ENCODE assay signal across 12 cellular contexts in genomic region chr15:29815000-29815704, GRCh38. TPM values are rescaled to one million over a fixed set of nuclear protein-coding genes. Genes with fewer than 3 reads are reported as not detected.
DNase-seq lines count a peak whose midpoint lies in the region; ATAC-seq, FAIRE-seq and TF ChIP-seq lines count a peak whose summit lies in the region.
"Had no signal": no experiment of that assay in that cellular context is flagged by ENCODE, and none has a peak within 500 bp of the region (broad histone marks: within the 10 kb centered on the region; RNA-seq: fewer than 3 reads in every experiment).

No MANE protein-coding gene starts in this region.

- TF ChIP-seq CTCF in MCF 10A (IDR thresholded peaks at IDR 0.05; ENCODE audit: unreplicated experiment) (no peak), breast epithelium (IDR thresholded peaks at IDR 0.05) (no peak), thyroid gland (IDR thresholded peaks at IDR 0.05) (no peak)

- H3K4me1 Mint-ChIP-seq in MCF 10A (ENCODE audit: insufficient read depth, unreplicated experiment), result peaks cover 35% of the 10 kb centered on the region

- H3K36me3 Mint-ChIP-seq in MCF 10A (ENCODE audit: insufficient read depth, unreplicated experiment), result peaks cover 15% of the 10 kb centered on the region

- H3K36me3 ChIP-seq in breast epithelium (no peaks in the 10 kb centered on the region), adipocyte (ENCODE audit: control insufficient read depth, insufficient read depth, low read length, severe bottlenecking) (no peaks in the 10 kb centered on the region), thyroid gland (no peaks in the 10 kb centered on the region)

- CTCF ChIA-PET in MCF 10A (lab: Yijun Ruan, JAX), result interaction anchor here (0.7 to 1.1 kb wide), 2 partner anchors 10 to 111 kb away, joined by 4 to 5 read pairs; no protein-coding TSS in a partner anchor

- H3K27me3 ChIP-seq in breast epithelium, result no peaks in the 10 kb centered on the region
- H3K27me3 ChIP-seq in adipocyte (replicated peaks; ENCODE audit: control insufficient read depth, insufficient read depth, low read length), result no peaks in the 10 kb centered on the region
- no peaks in the 10 kb centered on the region for H3K27me3 ChIP-seq in thyroid gland

- H3K9me3 Mint-ChIP-seq in MCF 10A (ENCODE audit: unreplicated experiment), result no peaks in the 10 kb centered on the region

- H3K9me3 ChIP-seq in breast epithelium (no peaks in the 10 kb centered on the region), adipocyte (ENCODE audit: control insufficient read depth, low read length) (no peaks in the 10 kb centered on the region), thyroid gland (no peaks in the 10 kb centered on the region)

- WGBS in thyroid gland, 2 donors, result 58 to 65% methylated on average over 3 of the region's 3 CpGs

- H3K27ac Mint-ChIP-seq in MCF 10A (ENCODE audit: low read depth, unreplicated experiment), result no peak overlapping the region
- H3K27ac Mint-ChIP-seq: activated T-cell treated with anti-CD3 and anti-CD28 coated beads, Interleukin-2, amount 50 U/mL, for 72 hours had no signal

- no peaks in the 10 kb centered on the region for H3K27me3 Mint-ChIP-seq in MCF 10A (ENCODE audit: insufficient read depth, unreplicated experiment)

- no peak for ATAC-seq in GM21515 (IDR thresholded peaks at IDR 0.05; ENCODE audit: unreplicated experiment)
- ATAC-seq: activated T-cell treated with anti-CD3 and anti-CD28 coated beads, Interleukin-2, amount 50 U/mL, for 72 hours had no signal

- H3K9ac ChIP-seq in adipocyte (ENCODE audit: low read length), result no peak overlapping the region

- H3K4me3 ChIP-seq in breast epithelium (no peak overlapping the region), adipocyte (ENCODE audit: low read length) (no peak overlapping the region), thyroid gland (replicated peaks in 1 of 3) (no peak overlapping the region)

- TF ChIP-seq POLR2A in breast epithelium (IDR thresholded peaks at IDR 0.05) (no peak), thyroid gland (IDR thresholded peaks at IDR 0.05) (no peak)

- intact Hi-C loops in MCF 10A (cut with micrococcal nuclease) (no loop called here), breast epithelium (cut with DNase I; ENCODE audit: low total_unique reads) (no loop called here), thyroid gland (cut with DNase I) (no loop called here)

- H3K27ac ChIP-seq in breast epithelium (no peak overlapping the region), thyroid gland (peak overlapping the region in 1 of 3 donors; percentile 8)

- POLR2A ChIA-PET in MCF 10A (lab: Yijun Ruan, JAX), result interaction anchor here (0.8 to 4.4 kb wide), 11 partner anchors 7 to 223 kb away, joined by 3 to 29 read pairs (median 4); partner anchors contain the start of gene TJP1

- DNase-seq in MCF 10A (ENCODE audit: unreplicated experiment) (peak; percentile 50), breast epithelium (ENCODE audit: low spot score in 2 of 2) (no peak), adipocyte (ENCODE audit: low read depth) (peak; percentile 51), thyroid gland (peak; percentile 27 to 46), cortex of kidney (lab: John Stamatoyannopoulos, UW) (no peak), dedifferentiated amniotic fluid mesenchymal stem cell (ENCODE audit: extremely low spot score) (no peak)
- DNase-seq: activated T-cell treated with anti-CD3 and anti-CD28 coated beads, Interleukin-2, amount 50 U/mL, for 72 hours; effector CD4-positive, alpha-beta T cell; NCI-H226 had no signal

- H3K4me1 ChIP-seq in breast epithelium (peaks cover 0 to 10% of the 10 kb centered on the region in 2 donors), adipocyte (ENCODE audit: control insufficient read depth, insufficient read depth, low read length) (peaks cover 22% of the 10 kb centered on the region), thyroid gland (peaks cover 48 to 57% of the 10 kb centered on the region in 2 donors)

- peak; percentile 75 for FAIRE-seq in islet of Langerhans (lab: Jason Lieb, UNC)

- BruUV-seq in MCF 10A (replicated peaks; lab: Mats Ljungman, UMichigan), result no TSS peak

- H3K4me3 Mint-ChIP-seq in MCF 10A (ENCODE audit: unreplicated experiment), result no peak overlapping the region
- H3K4me3 Mint-ChIP-seq: activated T-cell treated with anti-CD3 and anti-CD28 coated beads, Interleukin-2, amount 50 U/mL, for 72 hours had no signal

RNA-seq across cellular contexts. Expression of gene TJP1, which starts 7.1 kb away (rescaled TPM):
- total RNA-seq in MCF 10A (2022) (114 and 137 TPM in 2 replicates), breast epithelium (100 to 1,000 TPM in 1 of 3 donors, 10 to 100 TPM in 2; 92.8 to 101 (median 97.2) TPM), thyroid gland (100 to 1,000 TPM; 107 to 166 (median 126) TPM)
- total RNA-seq: T-helper 2 cell treated with Interferon-gamma antibody and Interleukin-4, amounts not matched to agents 100 ng/mL and 5 ng/mL, for 36 hours had no signal

Comparison
In these comparisons a context has a peak if more than half of its experiments do, and no peak if none do; other contexts are left out.
1. DNase-seq: peak in MCF 10A (single experiment), adipocyte (single experiment) and thyroid gland (2 of 2); none in breast epithelium (0 of 2), cortex of kidney (single experiment) and dedifferentiated amniotic fluid mesenchymal stem cell (single experiment).